In genomic region chr3:71484452-71484851, GRCh38 we compare ENCODE assay signal across 17 cellular contexts.
A peak's percentile ranks its signal among the peaks of the same experiment; 100 is the strongest.
DNase-seq lines count a peak whose midpoint lies in the region; ATAC-seq and FAIRE-seq lines count a peak whose summit lies in the region.
"Had no signal": no experiment of that assay in that cellular context is flagged by ENCODE, and none has a peak within 500 bp of the region (broad histone marks: within the 10 kb centered on the region; RNA-seq: fewer than 3 reads in every experiment).

No MANE protein-coding gene starts in this region.

- no peak overlapping the region for H2AK5ac ChIP-seq in trophoblast cell (ENCODE audit: low read length)

- no peaks in the 10 kb centered on the region for H3K36me3 ChIP-seq in trophoblast cell (ENCODE audit: control insufficient read depth in 1 of 2, insufficient read depth in 2 of 2, low read length in 2 of 2)

- H4K12ac ChIP-seq in trophoblast cell (ENCODE audit: low read depth, low read length), result no peak overlapping the region

- H3K4me1 ChIP-seq in trophoblast cell (ENCODE audit: control insufficient read depth in 1 of 2, insufficient read depth in 2 of 2, low read length in 2 of 2), result no peaks in the 10 kb centered on the region

- peak overlapping the region; percentile 46 for H3K9ac ChIP-seq in trophoblast cell (ENCODE audit: low read length)

- no peak overlapping the region for H3K18ac ChIP-seq in trophoblast cell (ENCODE audit: low read length)

- no peak for DNase-seq in activated naive CD4-positive, alpha-beta T cell (lab: John Stamatoyannopoulos, UW)
- DNase-seq in GM19239 (ENCODE audit: insufficient read length, low spot score) (no peak), trophoblast cell (no peak), DMS153 treated with DMSO at 0.1 percent for 48 hours (lab: John Stamatoyannopoulos, UW; ENCODE audit: unreplicated experiment) (no peak)
- DNase-seq in activated naive CD8-positive, alpha-beta T cell treated with anti-CD3 and anti-CD28 coated beads, Interleukin-2, amount 10 ng/mL, durations not matched to agents 7 days and 5 days, result no peak
- DNase-seq: GOT3, KBM-7, NCI-H1417 treated with DMSO at 0.1 percent for 48 hours, NCI-H2029, NCI-H2171 treated with DMSO at 0.1 percent for 48 hours, NCI-H446 treated with DMSO at 0.1 percent for 48 hours, RPMI8226, SIG-M5 had no signal

- H3K23ac ChIP-seq in trophoblast cell (ENCODE audit: low read length), result no peak overlapping the region

- H3K27me3 ChIP-seq in trophoblast cell (ENCODE audit: insufficient read depth, low read length), result no peaks in the 10 kb centered on the region

- no peak overlapping the region for H3K4me3 ChIP-seq in trophoblast cell (ENCODE audit: low read depth, low read length)

- H3K79me1 ChIP-seq in trophoblast cell (ENCODE audit: low read length), result no peaks in the 10 kb centered on the region

- no peak overlapping the region for H3K4ac ChIP-seq in trophoblast cell (ENCODE audit: low read depth, low read length)

- H3K27ac Mint-ChIP-seq in activated naive CD4-positive, alpha-beta T cell treated with anti-CD3 and anti-CD28 coated beads, Interleukin-2, amount 50 U/mL, for 24 hours, result peak overlapping the region; percentile 100
- peak overlapping the region; percentile 35 for H3K27ac Mint-ChIP-seq in activated naive CD8-positive, alpha-beta T cell treated with anti-CD3 and anti-CD28 coated beads, Interleukin-2, amount 10 ng/mL, durations not matched to agents 7 days and 5 days
- H3K27ac Mint-ChIP-seq: B cell had no signal

- no peak overlapping the region for H4K8ac ChIP-seq in trophoblast cell (ENCODE audit: low read depth, low read length)

- H2AFZ ChIP-seq in trophoblast cell (ENCODE audit: insufficient read depth, low read length, poor library complexity), result no peak overlapping the region

- no peaks in the 10 kb centered on the region for H3K9me3 Mint-ChIP-seq in activated naive CD4-positive, alpha-beta T cell treated with anti-CD3 and anti-CD28 coated beads, Interleukin-2, amount 50 U/mL, for 24 hours
- H3K9me3 Mint-ChIP-seq in activated naive CD8-positive, alpha-beta T cell treated with anti-CD3 and anti-CD28 coated beads, Interleukin-2, amount 10 ng/mL, durations not matched to agents 7 days and 5 days, result no peaks in the 10 kb centered on the region

- H2BK12ac ChIP-seq in trophoblast cell (ENCODE audit: low read length), result no peak overlapping the region

- no peak for ATAC-seq in activated naive CD8-positive, alpha-beta T cell treated with anti-CD3 and anti-CD28 coated beads, Interleukin-2, amount 10 ng/mL, durations not matched to agents 7 days and 5 days (ENCODE audit: low read depth)
- no peak for ATAC-seq in HG03108 (IDR thresholded peaks at IDR 0.05; ENCODE audit: unreplicated experiment)

- no peak overlapping the region for H2BK5ac ChIP-seq in trophoblast cell (ENCODE audit: low read depth, low read length, poor library complexity)

- FAIRE-seq in GM19239 (lab: Jason Lieb, UNC), result peak; percentile 37
- FAIRE-seq: GM12892 had no signal

- no peaks in the 10 kb centered on the region for H3K27me3 Mint-ChIP-seq in activated naive CD4-positive, alpha-beta T cell treated with anti-CD3 and anti-CD28 coated beads, Interleukin-2, amount 50 U/mL, for 24 hours
- H3K27me3 Mint-ChIP-seq in activated naive CD8-positive, alpha-beta T cell treated with anti-CD3 and anti-CD28 coated beads, Interleukin-2, amount 10 ng/mL, durations not matched to agents 7 days and 5 days, result no peaks in the 10 kb centered on the region
- H3K27me3 Mint-ChIP-seq: B cell had no signal

- peaks cover 12% of the 10 kb centered on the region for H3K36me3 Mint-ChIP-seq in activated naive CD4-positive, alpha-beta T cell treated with anti-CD3 and anti-CD28 coated beads, Interleukin-2, amount 50 U/mL, for 24 hours
- peaks cover 16% of the 10 kb centered on the region for H3K36me3 Mint-ChIP-seq in activated naive CD8-positive, alpha-beta T cell treated with anti-CD3 and anti-CD28 coated beads, Interleukin-2, amount 10 ng/mL, durations not matched to agents 7 days and 5 days

- H3K9me3 ChIP-seq in trophoblast cell (ENCODE audit: insufficient read depth, low read depth, low read length), result no peaks in the 10 kb centered on the region

- no peak overlapping the region for H3K14ac ChIP-seq in trophoblast cell (ENCODE audit: low read length)

- H4K91ac ChIP-seq in trophoblast cell (ENCODE audit: low read depth, low read length), result no peak overlapping the region

- no peak overlapping the region for H3K4me2 ChIP-seq in trophoblast cell (ENCODE audit: low read length)

- no CpG with 5 or more reads among the region's 5 CpGs for WGBS in trophoblast cell (ENCODE audit: extremely low coverage, insufficient coverage, insufficient read length)

- no peak overlapping the region for H2BK120ac ChIP-seq in trophoblast cell (ENCODE audit: insufficient read depth, low read length, poor library complexity)

- H3K4me1 Mint-ChIP-seq in activated naive CD4-positive, alpha-beta T cell treated with anti-CD3 and anti-CD28 coated beads, Interleukin-2, amount 50 U/mL, for 24 hours, result peaks cover 100% of the 10 kb centered on the region
- H3K4me1 Mint-ChIP-seq in activated naive CD8-positive, alpha-beta T cell treated with anti-CD3 and anti-CD28 coated beads, Interleukin-2, amount 10 ng/mL, durations not matched to agents 7 days and 5 days, result peaks cover 77% of the 10 kb centered on the region

- no peaks in the 10 kb centered on the region for H3K79me2 ChIP-seq in trophoblast cell (ENCODE audit: control insufficient read depth, insufficient read depth, low read length, poor library complexity)

- no peak overlapping the region for H3K4me3 Mint-ChIP-seq in activated naive CD4-positive, alpha-beta T cell treated with anti-CD3 and anti-CD28 coated beads, Interleukin-2, amount 50 U/mL, for 24 hours
- no peak overlapping the region for H3K4me3 Mint-ChIP-seq in activated naive CD8-positive, alpha-beta T cell treated with anti-CD3 and anti-CD28 coated beads, Interleukin-2, amount 10 ng/mL, durations not matched to agents 7 days and 5 days
- H3K4me3 Mint-ChIP-seq: B cell had no signal

- no peak overlapping the region for H3K27ac ChIP-seq in trophoblast cell (ENCODE audit: low read depth, low read length)

- POLR2A ChIA-PET in activated naive CD8-positive, alpha-beta T cell treated with anti-CD3 and anti-CD28 coated beads, Interleukin-2, amount 10 ng/mL, durations not matched to agents 7 days and 5 days (lab: Charles Lee), result interaction anchor here (0.8 to 2.9 kb wide), 2 partner anchors 11 to 67 kb away, joined by 4 to 14 read pairs; no protein-coding TSS in a partner anchor
